Comparison of ENCODE assay signal across 18 cellular contexts in genomic region chr10:32307609-32308008, GRCh38. TPM values are rescaled to one million over a fixed set of nuclear protein-coding genes. Genes with fewer than 3 reads are reported as not detected.
DNase-seq lines count a peak whose midpoint lies in the region; ATAC-seq, FAIRE-seq and TF ChIP-seq lines count a peak whose summit lies in the region.
"Had no signal": no experiment of that assay in that cellular context is flagged by ENCODE, and none has a peak within 500 bp of the region (broad histone marks: within the 10 kb centered on the region; RNA-seq: fewer than 3 reads in every experiment).

No MANE protein-coding gene starts in this region.

- FAIRE-seq in GM12878 (lab: Jason Lieb, UNC): no peak

- H3K4me2 ChIP-seq in GM12878 (ENCODE audit: control insufficient read depth, insufficient read depth): no peak overlapping the region

- TF ChIP-seq POLR2A in GM12878 (IDR thresholded peaks at IDR 0.05; ENCODE audit: low read depth, low read length): no peak

- H3K36me3 Mint-ChIP-seq in activated CD4-positive, alpha-beta T cell treated with anti-CD3 and anti-CD28 coated beads for 36 hours (ENCODE audit: low read depth): peaks cover 28% of the 10 kb centered on the region
- H3K36me3 Mint-ChIP-seq in activated CD4-positive, alpha-beta T cell treated with anti-CD3 and anti-CD28 coated beads, Interleukin-2, amount 10 ng/mL, durations not matched to agents 24 days and 14 days (ENCODE audit: low read depth): peaks cover 27% of the 10 kb centered on the region
- H3K36me3 Mint-ChIP-seq in CD4-positive, alpha-beta memory T cell: peaks cover 23 to 55% of the 10 kb centered on the region in 2 donors
- H3K36me3 Mint-ChIP-seq in natural killer cell: no peaks in the 10 kb centered on the region

- H3K79me2 ChIP-seq in GM12878 (ENCODE audit: control insufficient read depth, insufficient read depth, low read length): peaks cover 69% of the 10 kb centered on the region

- no peak overlapping the region for H2AFZ ChIP-seq in GM12878 (ENCODE audit: control insufficient read depth, low read depth, low read length)

- no peaks in the 10 kb centered on the region for H3K9me3 Mint-ChIP-seq in activated CD4-positive, alpha-beta T cell treated with anti-CD3 and anti-CD28 coated beads for 36 hours (ENCODE audit: low read depth)
- no peaks in the 10 kb centered on the region for H3K9me3 Mint-ChIP-seq in activated CD4-positive, alpha-beta T cell treated with anti-CD3 and anti-CD28 coated beads, Interleukin-2, amount 10 ng/mL, durations not matched to agents 24 days and 14 days
- no peaks in the 10 kb centered on the region for H3K9me3 Mint-ChIP-seq in CD4-positive, alpha-beta memory T cell
- H3K9me3 Mint-ChIP-seq in natural killer cell: no peaks in the 10 kb centered on the region

- peaks cover 76% of the 10 kb centered on the region for H3K4me1 ChIP-seq in CD4-positive, alpha-beta memory T cell (ENCODE audit: insufficient read depth, low read length)
- no peaks in the 10 kb centered on the region for H3K4me1 ChIP-seq in GM12878 (ENCODE audit: control insufficient read depth, insufficient read depth, low read length)

- no peaks in the 10 kb centered on the region for H3K9me3 ChIP-seq in CD4-positive, alpha-beta memory T cell (ENCODE audit: control insufficient read depth in 1 of 2, low read length in 2 of 2)
- no peaks in the 10 kb centered on the region; the same call in 1 of the 3 replicates for H3K9me3 ChIP-seq in GM12878 (replicated peaks; ENCODE audit: control insufficient read depth, insufficient read depth, low read length)
- H3K9me3 ChIP-seq: thyroid gland had no signal

- WGBS in GM12878 (ENCODE audit: insufficient coverage, insufficient replicate concordance, low lambda C conversion rate, missing lambda C conversion rate): 99% methylated on average over 3 of the region's 3 CpGs

- in situ Hi-C loops in GM12878 (cut with MboI): no loop called here

- no peak overlapping the region for H3K4me3 ChIP-seq in CD4-positive, alpha-beta memory T cell (ENCODE audit: low read length in 2 of 2)
- H3K4me3 ChIP-seq in GM12878: no peak overlapping the region
- H3K4me3 ChIP-seq: thyroid gland had no signal

- SMC1A ChIA-PET in GM12878 (lab: Charles Lee; ENCODE audit: uncharacterized antibody, unreplicated experiment): interaction anchor here (0.9 to 2.5 kb wide), 3 partner anchors 15 to 37 kb away, joined by 4 to 7 read pairs (median 7); no protein-coding TSS in a partner anchor

- no peak for ATAC-seq in activated CD4-positive, alpha-beta T cell treated with anti-CD3 and anti-CD28 coated beads for 36 hours
- ATAC-seq in GM12878 (peak; percentile 12; the same call in 1 of the 3 replicates), natural killer cell (no peak), GM21360 (IDR thresholded peaks at IDR 0.05; ENCODE audit: unreplicated experiment) (no peak)
- ATAC-seq: sciatic nerve, SK-N-SH treated with all-trans-retinoic acid at 6 μM for 48 hours had no signal

- no peak for TF ChIP-seq CTCF in GM12878 (IDR thresholded peaks at IDR 0.05 in 2 of 3, conservative IDR thresholded peaks at IDR 0.05 in 1 of 3; ENCODE audit: control insufficient read depth in 2 of 3, extremely low read depth in 1 of 3, insufficient read depth in 1 of 3, low read depth in 3 of 3, low read length in 3 of 3)
- TF ChIP-seq CTCF in natural killer cell (IDR thresholded peaks at IDR 0.05): no peak
- TF ChIP-seq CTCF in RWPE1 (conservative IDR thresholded peaks at IDR 0.05; ENCODE audit: low read depth): no peak

- POLR2A ChIA-PET in activated CD4-positive, alpha-beta T cell treated with anti-CD3 and anti-CD28 coated beads for 36 hours (lab: Charles Lee): interaction anchor here (0.5 kb wide), 1 partner anchor 14 kb away, joined by 4 read pairs; no protein-coding TSS in a partner anchor
- POLR2A ChIA-PET in CD4-positive, alpha-beta memory T cell (lab: Charles Lee; ENCODE audit: partially characterized antibody): interaction anchor here (1.5 kb wide), 1 partner anchor 13 kb away, joined by 3 read pairs; no protein-coding TSS in a partner anchor
- POLR2A ChIA-PET in GM12878 (lab: Charles Lee) (interaction anchor here (1.0 to 1.3 kb wide), 3 partner anchors 28 to 40 kb away, joined by 3 read pairs; no protein-coding TSS in a partner anchor), RWPE1 (lab: Yijun Ruan, JAX; ENCODE audit: low non-redundant PET) (no interaction called here)

- H3K27ac ChIP-seq in CD4-positive, alpha-beta memory T cell (ENCODE audit: low read depth, low read length): peak overlapping the region; percentile 39
- 0 out of 2 replicates have a peak overlapping the region, but pooled peaks have one; percentile 23 for H3K27ac ChIP-seq in GM12878 (ENCODE audit: control insufficient read depth, insufficient read depth)
- H3K27ac ChIP-seq in RWPE1: no peak overlapping the region
- H3K27ac ChIP-seq: 22Rv1, C4-2B, thyroid gland had no signal

- no peak overlapping the region for H3K9ac ChIP-seq in GM12878 (ENCODE audit: control insufficient read depth, insufficient read depth, low read length)

- peak overlapping the region; percentile 12 for H3K4me3 Mint-ChIP-seq in activated CD4-positive, alpha-beta T cell treated with anti-CD3 and anti-CD28 coated beads for 36 hours
- H3K4me3 Mint-ChIP-seq in activated CD4-positive, alpha-beta T cell treated with anti-CD3 and anti-CD28 coated beads, Interleukin-2, amount 10 ng/mL, durations not matched to agents 24 days and 14 days: no peak overlapping the region
- peak overlapping the region in 7 of 8 donors; percentile 36 to 78 (median 67) for H3K4me3 Mint-ChIP-seq in CD4-positive, alpha-beta memory T cell
- H3K4me3 Mint-ChIP-seq in natural killer cell: peak overlapping the region; percentile 45

- DNase-seq in activated CD4-positive, alpha-beta T cell treated with anti-CD3 and anti-CD28 coated beads for 36 hours: no peak
- no peak for DNase-seq in activated CD4-positive, alpha-beta T cell treated with anti-CD3 and anti-CD28 coated beads, Interleukin-2, amount 10 ng/mL, durations not matched to agents 24 days and 14 days
- no peak for DNase-seq in CD4-positive, alpha-beta memory T cell
- DNase-seq in GM12878 (ENCODE audit: low read depth, low spot score) (no peak), natural killer cell (no peak), T-helper 9 cell (no peak), RWPE1 (ENCODE audit: low spot score) (no peak)
- DNase-seq: foreskin fibroblast, H7, mammary epithelial cell, NCI-H2107, NCI-H526 treated with DMSO at 0.1 percent for 48 hours had no signal

- no peaks in the 10 kb centered on the region for H4K20me1 ChIP-seq in GM12878 (ENCODE audit: control insufficient read depth, insufficient read depth)

- no peak for TF ChIP-seq EP300 in GM12878 (IDR thresholded peaks at IDR 0.05; ENCODE audit: borderline replicate concordance in 1 of 2, control insufficient read depth in 1 of 2, low read depth in 2 of 2, low read length in 2 of 2)

- CTCF ChIA-PET in activated CD4-positive, alpha-beta T cell treated with anti-CD3 and anti-CD28 coated beads for 36 hours (lab: Charles Lee): no interaction called here
- CTCF ChIA-PET in CD4-positive, alpha-beta memory T cell (lab: Charles Lee; ENCODE audit: partially characterized antibody): interaction anchor here (0.8 kb wide), 1 partner anchor 38 kb away, joined by 3 read pairs; no protein-coding TSS in a partner anchor
- CTCF ChIA-PET in GM12878 (lab: Yijun Ruan, JAX): no interaction called here
- CTCF ChIA-PET in RWPE1 (lab: Yijun Ruan, JAX): interaction anchor here (0.7 kb wide), 1 partner anchor 106 kb away, joined by 4 read pairs; no protein-coding TSS in a partner anchor

- intact Hi-C loops in activated CD4-positive, alpha-beta T cell treated with anti-CD3 and anti-CD28 coated beads for 36 hours (cut with DNase I, micrococcal nuclease): loop anchor here in 1 of 2 experiments (5.0 kb wide), 1 partner anchor 40 kb away; the partner anchor contains the start of gene EPC1
- intact Hi-C loops in activated CD4-positive, alpha-beta T cell treated with anti-CD3 and anti-CD28 coated beads, Interleukin-2, amount 10 ng/mL, durations not matched to agents 24 days and 14 days (cut with micrococcal nuclease): no loop called here
- intact Hi-C loops in CD4-positive, alpha-beta memory T cell (cut with micrococcal nuclease): loop anchor here (2.0 kb wide), 2 partner anchors 15 to 31 kb away; no protein-coding TSS in a partner anchor
- intact Hi-C loops in GM12878 (cut with micrococcal nuclease; ENCODE audit: unreplicated experiment) (loop anchor here (5.0 kb wide), 1 partner anchor 35 kb away; no protein-coding TSS in a partner anchor), natural killer cell (cut with micrococcal nuclease) (loop anchor here (5.0 kb wide), 1 partner anchor 40 kb away; the partner anchor contains the start of gene EPC1)

- H3K36me3 ChIP-seq in CD4-positive, alpha-beta memory T cell (ENCODE audit: insufficient read depth, low read length): peaks cover 5% of the 10 kb centered on the region
- peaks cover 0 to 12% of the 10 kb centered on the region in 2 experiments; a peak in 3 of 4 replicates for H3K36me3 ChIP-seq in GM12878 (ENCODE audit: control insufficient read depth in 2 of 2, insufficient read depth in 2 of 2, low read length in 1 of 2)

- no TSS peak for BruUV-seq in GM12878 (replicated peaks; lab: Mats Ljungman, UMichigan)

- no peaks in the 10 kb centered on the region for H3K27me3 Mint-ChIP-seq in activated CD4-positive, alpha-beta T cell treated with anti-CD3 and anti-CD28 coated beads for 36 hours
- no peaks in the 10 kb centered on the region for H3K27me3 Mint-ChIP-seq in activated CD4-positive, alpha-beta T cell treated with anti-CD3 and anti-CD28 coated beads, Interleukin-2, amount 10 ng/mL, durations not matched to agents 24 days and 14 days
- no peaks in the 10 kb centered on the region for H3K27me3 Mint-ChIP-seq in CD4-positive, alpha-beta memory T cell
- no peaks in the 10 kb centered on the region for H3K27me3 Mint-ChIP-seq in natural killer cell (ENCODE audit: low read depth in 2 of 2)

- TF ChIP-seq RAD21 in GM12878 (IDR thresholded peaks at IDR 0.05; ENCODE audit: insufficient read depth, low read depth, low read length): no peak

- H3K4me1 Mint-ChIP-seq in activated CD4-positive, alpha-beta T cell treated with anti-CD3 and anti-CD28 coated beads for 36 hours: peaks cover 61% of the 10 kb centered on the region
- peaks cover 30% of the 10 kb centered on the region for H3K4me1 Mint-ChIP-seq in activated CD4-positive, alpha-beta T cell treated with anti-CD3 and anti-CD28 coated beads, Interleukin-2, amount 10 ng/mL, durations not matched to agents 24 days and 14 days
- peaks cover 53 to 81% (median 67%) of the 10 kb centered on the region in 4 donors for H3K4me1 Mint-ChIP-seq in CD4-positive, alpha-beta memory T cell
- peaks cover 62 to 65% of the 10 kb centered on the region in 2 donors for H3K4me1 Mint-ChIP-seq in natural killer cell

- RAD21 ChIA-PET in GM12878 (lab: Charles Lee; ENCODE audit: unreplicated experiment): interaction anchor here (0.9 kb wide), 1 partner anchor 52 kb away, joined by 4 read pairs; no protein-coding TSS in a partner anchor

- no peaks in the 10 kb centered on the region for H3K27me3 ChIP-seq in CD4-positive, alpha-beta memory T cell (ENCODE audit: insufficient read depth, low read length)
- H3K27me3 ChIP-seq in GM12878 (replicated peaks in 1 of 2; ENCODE audit: control insufficient read depth in 2 of 2, insufficient read depth in 2 of 2, low read length in 1 of 2): no peaks in the 10 kb centered on the region
- H3K27me3 ChIP-seq: thyroid gland had no signal

- peak overlapping the region; percentile 39 for H3K27ac Mint-ChIP-seq in activated CD4-positive, alpha-beta T cell treated with anti-CD3 and anti-CD28 coated beads for 36 hours
- no peak overlapping the region for H3K27ac Mint-ChIP-seq in activated CD4-positive, alpha-beta T cell treated with anti-CD3 and anti-CD28 coated beads, Interleukin-2, amount 10 ng/mL, durations not matched to agents 24 days and 14 days
- H3K27ac Mint-ChIP-seq in CD4-positive, alpha-beta memory T cell: peak overlapping the region; percentile 49 to 94 (median 86)
- H3K27ac Mint-ChIP-seq in natural killer cell: peak overlapping the region; percentile 80 to 81

RNA-seq across cellular contexts. Expression of gene EPC1, which starts 39.3 kb away (rescaled TPM):
- total RNA-seq in activated CD4-positive, alpha-beta T cell treated with anti-CD3 and anti-CD28 coated beads for 36 hours: 10 to 100 TPM; 28.8 to 31.0 TPM
- total RNA-seq in activated CD4-positive, alpha-beta T cell treated with anti-CD3 and anti-CD28 coated beads, Interleukin-2, amount 10 ng/mL, durations not matched to agents 24 days and 14 days: 32.3 and 34.3 TPM in 2 replicates
- 100 to 1,000 TPM; 105 to 112 TPM for total RNA-seq in CD4-positive, alpha-beta memory T cell
- polyA plus RNA-seq in CD4-positive, alpha-beta memory T cell: 10 to 100 TPM; 46.0 to 57.0 TPM
- 161 and 173 TPM in 2 replicates for total RNA-seq in GM12878 (2013; cell fraction: nucleolus; rRNA removed)
- total RNA-seq in GM12878 (2014; rRNA removed): 19.0 and 23.7 TPM in 2 replicates
- total RNA-seq in GM12878 (2014; rRNA removed; fragmentation: Illumina TruSeq; extraction: Trizol): 19.2 and 19.7 TPM in 2 replicates
- total RNA-seq in GM12878 (2021): 20.4 and 22.1 TPM in 2 replicates
- polyA plus RNA-seq in GM12878 (2011; ENCODE audit: low read depth): 20.9 TPM
- polyA plus RNA-seq in GM12878 (2011; rRNA removed): 59.2 and 68.1 TPM in 2 replicates
- 34.2 and 34.6 TPM in 2 replicates for polyA plus RNA-seq in GM12878 (2011; cell fraction: cytosol; rRNA removed)
- 53.3 and 68.6 TPM in 2 replicates for polyA plus RNA-seq in GM12878 (2011; cell fraction: nucleus; rRNA removed)
- polyA plus RNA-seq in GM12878 (2012): 18.8 and 25.4 TPM in 2 replicates
- 27.8 and 36.2 TPM in 2 replicates for polyA plus RNA-seq in GM12878 (2014; fragmentation: Illumina TruSeq; extraction: Trizol)
- polyA plus RNA-seq in GM12878 (2014; fragmentation: Nextera tagmentation; extraction: Ambion mirVana): 1 to 10 TPM; 6.8 to 7.6 TPM
- 20.7 and 21.5 TPM in 2 replicates for polyA plus RNA-seq in GM12878 (2014; rRNA removed)
- 10 to 100 TPM; 15.0 to 15.6 TPM for polyA plus RNA-seq in GM12878 (2016; fragmentation: Nextera tagmentation; extraction: Ambion mirVana)
- 90.9 and 130 TPM in 2 replicates for polyA minus RNA-seq in GM12878 (2011; rRNA and poly(A)+ RNA removed)
- 15.6 and 24.0 TPM in 2 replicates for polyA minus RNA-seq in GM12878 (2011; cell fraction: cytosol; rRNA and poly(A)+ RNA removed)
- polyA minus RNA-seq in GM12878 (2011; cell fraction: nucleus; rRNA and poly(A)+ RNA removed): 66.1 and 97.8 TPM in 2 replicates
- 100 to 1,000 TPM; 155 to 178 (median 161) TPM for total RNA-seq in natural killer cell

Comparison
In these comparisons a context has a peak if more than half of its experiments do, and no peak if none do; other contexts are left out.
1. CTCF ChIA-PET loops: an anchor here in CD4-positive, alpha-beta memory T cell (0.8 kb wide) and RWPE1 (0.7 kb wide); none called in activated CD4-positive, alpha-beta T cell treated with anti-CD3 and anti-CD28 coated beads for 36 hours and GM12878.